ENCODE assay signal across 24 cellular contexts in genomic region chr5:57842376-57843015, GRCh38.
DNase-seq lines count a peak whose midpoint lies in the region; ATAC-seq, FAIRE-seq and TF ChIP-seq lines count a peak whose summit lies in the region.
"Had no signal": no experiment of that assay in that cellular context is flagged by ENCODE, and none has a peak within 500 bp of the region (broad histone marks: within the 10 kb centered on the region; RNA-seq: fewer than 3 reads in every experiment).

No MANE protein-coding gene starts in this region.

- TF ChIP-seq POLR2A in ovary (IDR thresholded peaks at IDR 0.05): no peak

- no peaks in the 10 kb centered on the region for H3K27me3 ChIP-seq in endodermal cell (ENCODE audit: control insufficient read depth, insufficient read depth, low read length, poor library complexity, severe bottlenecking)
- no peaks in the 10 kb centered on the region for H3K27me3 ChIP-seq in neuronal stem cell (ENCODE audit: control insufficient read depth in 3 of 3, insufficient read depth in 3 of 3, low read depth in 1 of 3, low read length in 3 of 3)
- no peaks in the 10 kb centered on the region for H3K27me3 ChIP-seq in ovary
- H3K27me3 ChIP-seq: adrenal gland, neural progenitor cell, right lobe of liver, suprapubic skin had no signal

- no peak overlapping the region for H4K91ac ChIP-seq in neuronal stem cell (ENCODE audit: low read depth, low read length, poor library complexity)

- H3K4me2 ChIP-seq in neuronal stem cell (ENCODE audit: insufficient read depth, low read length, poor library complexity, severe bottlenecking): no peak overlapping the region
- H3K4me2 ChIP-seq: neural progenitor cell had no signal

- no peaks in the 10 kb centered on the region for H3K79me1 ChIP-seq in neuronal stem cell (ENCODE audit: low read depth, low read length)

- H2AK5ac ChIP-seq in neuronal stem cell (ENCODE audit: low read depth, low read length): no peak overlapping the region

- 71 to 94% methylated on average over 1 to 2 of the region's 3 CpGs for WGBS in endodermal cell (ENCODE audit: insufficient coverage in 1 of 2, insufficient read length in 1 of 2), 2 experiments
- no CpG with 5 or more reads among the region's 3 CpGs for WGBS in neuronal stem cell (ENCODE audit: extremely low coverage in 2 of 2, insufficient read length in 2 of 2, insufficient replicate concordance in 1 of 2), 2 donors
- 87 to 90% (median 90%) methylated on average over 3 of the region's 3 CpGs for WGBS in ovary, 3 donors

- H3K4me1 Mint-ChIP-seq in endodermal cell: peaks cover 27% of the 10 kb centered on the region
- no peaks in the 10 kb centered on the region for H3K4me1 Mint-ChIP-seq in stimulated activated effector memory CD8-positive, alpha-beta T cell treated with anti-CD3 and anti-CD28 coated beads, Interleukin-12 subunit alpha, Interleukin-12 subunit beta, amount 100 ng/mL, for 72 hours
- H3K4me1 Mint-ChIP-seq: activated B cell treated with CpG ODN at 0.5 μM for 24 hours; activated T-helper 17 cell treated with anti-CD3 and anti-CD28 coated beads, Interleukin-2, amount 50 U/mL, for 72 hours; B cell; T-cell had no signal

- no peak overlapping the region for H3K4ac ChIP-seq in neuronal stem cell (ENCODE audit: low read length)

- H3K27ac ChIP-seq in endodermal cell (ENCODE audit: low read depth, low read length) (peak overlapping the region; percentile 27), neuronal stem cell (replicated peaks; ENCODE audit: low read length) (no peak overlapping the region), ovary (no peak overlapping the region)
- H3K27ac ChIP-seq: adrenal gland, lower lobe of right lung, neural progenitor cell, right lobe of liver, suprapubic skin had no signal

- H3K27ac Mint-ChIP-seq in endodermal cell: peak overlapping the region; percentile 84
- H3K27ac Mint-ChIP-seq in stimulated activated effector memory CD8-positive, alpha-beta T cell treated with anti-CD3 and anti-CD28 coated beads, Interleukin-12 subunit alpha, Interleukin-12 subunit beta, amount 100 ng/mL, for 72 hours: no peak overlapping the region
- H3K27ac Mint-ChIP-seq: activated B cell treated with CpG ODN at 0.5 μM for 24 hours; activated T-helper 17 cell treated with anti-CD3 and anti-CD28 coated beads, Interleukin-2, amount 50 U/mL, for 72 hours; B cell; neural progenitor cell; T-cell had no signal

- H3K4me3 ChIP-seq in endodermal cell (ENCODE audit: low read length) (no peak overlapping the region), neuronal stem cell (ENCODE audit: low read length in 2 of 2) (no peak overlapping the region), ovary (no peak overlapping the region)
- H3K4me3 ChIP-seq: adrenal gland, HAP-1, lower lobe of right lung, neural progenitor cell, right lobe of liver, suprapubic skin had no signal

- H2BK5ac ChIP-seq in neuronal stem cell (ENCODE audit: low read length): no peak overlapping the region

- no peak for ATAC-seq in HG02798 (IDR thresholded peaks at IDR 0.05; ENCODE audit: poor library complexity, unreplicated experiment)
- no peak for ATAC-seq in stimulated activated effector memory CD8-positive, alpha-beta T cell treated with anti-CD3 and anti-CD28 coated beads, Interleukin-12 subunit alpha, Interleukin-12 subunit beta, amount 100 ng/mL, for 72 hours
- ATAC-seq: activated T-helper 17 cell treated with anti-CD3 and anti-CD28 coated beads, Interleukin-2, amount 50 U/mL, for 72 hours; lower lobe of right lung; T-cell had no signal

- H3K4me1 ChIP-seq in ES-I3 (ENCODE audit: insufficient read depth, low read length) (peaks cover 39% of the 10 kb centered on the region), endodermal cell (ENCODE audit: control insufficient read depth, insufficient read depth, low read length) (peaks cover 2% of the 10 kb centered on the region), neuronal stem cell (ENCODE audit: control insufficient read depth in 2 of 2, insufficient read depth in 1 of 2, low read depth in 1 of 2, low read length in 2 of 2) (peaks cover 12 to 14% of the 10 kb centered on the region in 2 donors), ovary (ENCODE audit: insufficient read depth) (no peaks in the 10 kb centered on the region)
- H3K4me1 ChIP-seq: adrenal gland, HAP-1, right lobe of liver had no signal

- H3K14ac ChIP-seq in neuronal stem cell (ENCODE audit: low read length): no peak overlapping the region

- H4K8ac ChIP-seq in neuronal stem cell (ENCODE audit: low read depth, low read length): no peak overlapping the region

- H2BK120ac ChIP-seq in neuronal stem cell (ENCODE audit: low read depth, low read length): no peak overlapping the region

- TF ChIP-seq CTCF in endodermal cell (conservative IDR thresholded peaks at IDR 0.05) (no peak), ovary (IDR thresholded peaks at IDR 0.05) (no peak)

- intact Hi-C loops in ovary (cut with DNase I): no loop called here

- H2AFZ ChIP-seq in neuronal stem cell (ENCODE audit: low read length): peak overlapping the region; percentile 50

- no peaks in the 10 kb centered on the region for H3K9me3 ChIP-seq in ES-I3 (ENCODE audit: control insufficient read depth, insufficient read depth, low read length)
- no peaks in the 10 kb centered on the region for H3K9me3 ChIP-seq in endodermal cell (ENCODE audit: control insufficient read depth, low read length)
- H3K9me3 ChIP-seq in neuronal stem cell (replicated peaks in 1 of 2; ENCODE audit: control insufficient read depth in 2 of 2, insufficient read depth in 1 of 2, low read depth in 1 of 2, low read length in 2 of 2): no peaks in the 10 kb centered on the region
- H3K9me3 ChIP-seq in ovary: no peaks in the 10 kb centered on the region
- H3K9me3 ChIP-seq: adrenal gland, HAP-1, lower lobe of right lung, right lobe of liver, suprapubic skin had no signal

- H3K18ac ChIP-seq in neuronal stem cell (ENCODE audit: low read length): no peak overlapping the region

- H3K23ac ChIP-seq in neuronal stem cell (ENCODE audit: low read depth, low read length, poor library complexity): no peak overlapping the region

- no peaks in the 10 kb centered on the region for H3K36me3 Mint-ChIP-seq in endodermal cell (ENCODE audit: low read depth)
- H3K36me3 Mint-ChIP-seq in stimulated activated effector memory CD8-positive, alpha-beta T cell treated with anti-CD3 and anti-CD28 coated beads, Interleukin-12 subunit alpha, Interleukin-12 subunit beta, amount 100 ng/mL, for 72 hours: no peaks in the 10 kb centered on the region
- H3K36me3 Mint-ChIP-seq: neural progenitor cell, T-cell had no signal

- H3K36me3 ChIP-seq in ES-I3 (ENCODE audit: insufficient read depth, low read length) (no peaks in the 10 kb centered on the region), endodermal cell (ENCODE audit: control insufficient read depth, insufficient read depth, low read length) (no peaks in the 10 kb centered on the region), neuronal stem cell (replicated peaks in 1 of 2; ENCODE audit: control insufficient read depth in 2 of 2, insufficient read depth in 2 of 2, low read length in 2 of 2) (no peaks in the 10 kb centered on the region), ovary (no peaks in the 10 kb centered on the region)
- H3K36me3 ChIP-seq: adrenal gland, HAP-1, lower lobe of right lung, neural progenitor cell, right lobe of liver, suprapubic skin had no signal

- FAIRE-seq in RCC 7860 (lab: Jason Lieb, UNC): peak; percentile 27
- FAIRE-seq: endometrium had no signal

- no peaks in the 10 kb centered on the region for H3K27me3 Mint-ChIP-seq in endodermal cell (ENCODE audit: insufficient read depth)
- H3K27me3 Mint-ChIP-seq: activated B cell treated with CpG ODN at 0.5 μM for 24 hours, B cell had no signal

- no peak overlapping the region for H2BK12ac ChIP-seq in neuronal stem cell (ENCODE audit: low read length)

- TF ChIP-seq EP300 in ovary (IDR thresholded peaks at IDR 0.05): no peak

- peak overlapping the region; percentile 19; the same call in 1 of the 2 replicates for H3K9ac ChIP-seq in ES-I3 (ENCODE audit: low read depth, low read length)
- no peak overlapping the region for H3K9ac ChIP-seq in endodermal cell (ENCODE audit: extremely low read depth, low read length, poor library complexity, severe bottlenecking)
- no peak overlapping the region for H3K9ac ChIP-seq in neuronal stem cell (ENCODE audit: low read depth, low read length, poor library complexity)
- H3K9ac ChIP-seq: neural progenitor cell had no signal

- no peaks in the 10 kb centered on the region for H3K9me3 Mint-ChIP-seq in endodermal cell
- no peaks in the 10 kb centered on the region for H3K9me3 Mint-ChIP-seq in stimulated activated effector memory CD8-positive, alpha-beta T cell treated with anti-CD3 and anti-CD28 coated beads, Interleukin-12 subunit alpha, Interleukin-12 subunit beta, amount 100 ng/mL, for 72 hours
- H3K9me3 Mint-ChIP-seq: activated B cell treated with CpG ODN at 0.5 μM for 24 hours; activated T-helper 17 cell treated with anti-CD3 and anti-CD28 coated beads, Interleukin-2, amount 50 U/mL, for 72 hours; T-cell had no signal

- no peak overlapping the region for H3K4me3 Mint-ChIP-seq in endodermal cell
- H3K4me3 Mint-ChIP-seq in stimulated activated effector memory CD8-positive, alpha-beta T cell treated with anti-CD3 and anti-CD28 coated beads, Interleukin-12 subunit alpha, Interleukin-12 subunit beta, amount 100 ng/mL, for 72 hours: no peak overlapping the region
- H3K4me3 Mint-ChIP-seq: activated B cell treated with CpG ODN at 0.5 μM for 24 hours; activated T-helper 17 cell treated with anti-CD3 and anti-CD28 coated beads, Interleukin-2, amount 50 U/mL, for 72 hours; B cell; neural progenitor cell; T-cell had no signal

- no peak for DNase-seq in RCC 7860 (ENCODE audit: low spot score)
- no peak for DNase-seq in endodermal cell
- no peak for DNase-seq in neuronal stem cell (ENCODE audit: low spot score)
- no peak for DNase-seq in stimulated activated naive CD4-positive, alpha-beta T cell (lab: John Stamatoyannopoulos, UW)
- DNase-seq in stimulated activated effector memory CD8-positive, alpha-beta T cell treated with anti-CD3 and anti-CD28 coated beads, Interleukin-12 subunit alpha, Interleukin-12 subunit beta, amount 100 ng/mL, for 72 hours (ENCODE audit: low spot score in 2 of 2): no peak
- DNase-seq in ovary: no peak
- DNase-seq: activated B cell treated with CpG ODN at 0.5 μM for 24 hours; activated CD8-positive, alpha-beta memory T cell treated with anti-CD3 and anti-CD28 coated beads for 24 hours; cerebellar nuclear complex; lower lobe of right lung; NCI-H1048; NCI-H69; right lobe of liver; stimulated activated CD4-positive, alpha-beta T cell treated with anti-CD3 and anti-CD28 coated beads, Interleukin-2, amount 100 ng/mL, for 24 hours; T-cell had no signal

- no peak overlapping the region for H2BK15ac ChIP-seq in neuronal stem cell (ENCODE audit: low read length)
